ENCODE assay signal across 8 cellular contexts in the genomic region with DNA sequence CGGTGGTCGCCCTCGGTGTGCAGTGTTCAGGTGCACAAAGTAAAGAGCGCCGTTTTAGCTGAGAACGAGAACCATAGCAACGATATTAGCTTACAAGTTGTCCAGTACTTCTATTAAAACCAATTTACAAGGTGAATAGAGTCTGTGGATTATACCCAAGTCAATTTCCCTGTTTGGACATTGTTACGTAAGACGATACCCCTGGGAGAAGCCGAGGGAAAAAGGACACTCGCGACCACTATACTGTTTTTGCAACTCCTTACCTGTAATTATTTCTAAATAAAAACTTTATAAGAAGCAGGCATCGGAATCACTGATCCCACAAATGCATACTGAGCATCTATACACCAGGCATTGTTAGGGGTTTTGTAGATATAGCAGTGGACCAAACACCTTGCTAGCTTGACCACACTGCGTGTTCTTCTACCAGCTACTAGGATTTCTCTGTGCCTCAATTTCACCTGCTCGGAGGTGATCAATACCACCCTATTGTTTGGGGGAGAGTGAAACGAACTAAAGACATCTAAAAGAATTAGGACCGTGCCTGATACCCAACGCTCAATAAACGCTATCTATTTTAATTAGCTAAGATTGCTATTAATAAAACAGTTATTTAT. TPM values are rescaled to one million over a fixed set of nuclear protein-coding genes. Genes with fewer than 3 reads are reported as not detected.
A peak's percentile ranks its signal among the peaks of the same experiment; 100 is the strongest.
DNase-seq lines count a peak whose midpoint lies in the region; ATAC-seq and TF ChIP-seq lines count a peak whose summit lies in the region.

No MANE protein-coding gene starts in this region.

- DNase-seq in NCI-H146 treated with DMSO at 0.1 percent for 48 hours (lab: John Stamatoyannopoulos, UW; ENCODE audit: unreplicated experiment) (peak; percentile 46), NCI-H146 (lab: John Stamatoyannopoulos, UW) (no peak), T-cell (no peak), glutamatergic neuron (no peak), H4 (ENCODE audit: low spot score) (no peak)

- CTCF ChIA-PET in T-cell (lab: Charles Lee) = interaction anchor here (0.5 to 1.0 kb wide), 6 partner anchors 15 to 385 kb away, joined by 3 to 6 read pairs (median 3); a partner anchor contains a TSS

- H3K36me3 Mint-ChIP-seq in T-cell (peaks cover 33% of the 10 kb centered on the region), glutamatergic neuron (ENCODE audit: unreplicated experiment) (no peaks in the 10 kb centered on the region)

- POLR2A ChIA-PET in T-cell (lab: Charles Lee) = interaction anchor here (0.6 to 1.1 kb wide), 5 partner anchors 14 to 1471 kb away, joined by 3 to 4 read pairs (median 3); no protein-coding TSS in a partner anchor

- no peak for ATAC-seq in T-cell (replicated peaks in 1 of 4)
- no peak for ATAC-seq in GM19452 (IDR thresholded peaks at IDR 0.05; ENCODE audit: unreplicated experiment)
- no peak for ATAC-seq in GM21737 (IDR thresholded peaks at IDR 0.05; ENCODE audit: unreplicated experiment)

- H3K4me3 Mint-ChIP-seq in T-cell = peak overlapping the region; percentile 92 to 97 (median 95)
- peak overlapping the region; percentile 98 for H3K4me3 Mint-ChIP-seq in glutamatergic neuron (ENCODE audit: unreplicated experiment)

- H3K27ac Mint-ChIP-seq in T-cell = peak overlapping the region; percentile 94 to 96
- H3K27ac Mint-ChIP-seq in glutamatergic neuron (ENCODE audit: unreplicated experiment) = peak overlapping the region; percentile 89

- no peak for TF ChIP-seq CTCF in glutamatergic neuron (IDR thresholded peaks at IDR 0.05; ENCODE audit: partially characterized antibody, unreplicated experiment)

- no peaks in the 10 kb centered on the region for H3K9me3 Mint-ChIP-seq in T-cell
- peaks cover 21% of the 10 kb centered on the region for H3K9me3 Mint-ChIP-seq in glutamatergic neuron (ENCODE audit: unreplicated experiment)

- H3K4me3 ChIP-seq in skin epidermis = peak overlapping the region; percentile 69 to 96 (median 83)

- peaks cover 55 to 60% (median 56%) of the 10 kb centered on the region in 3 donors for H3K4me1 Mint-ChIP-seq in T-cell
- peaks cover 18% of the 10 kb centered on the region for H3K4me1 Mint-ChIP-seq in glutamatergic neuron (ENCODE audit: low read depth, unreplicated experiment)

- H3K27ac ChIP-seq in skin epidermis = peak overlapping the region in 16 of 21 experiments; percentile 11 to 99 (median 94)

- no peaks in the 10 kb centered on the region for H3K27me3 Mint-ChIP-seq in T-cell
- peaks cover 8% of the 10 kb centered on the region for H3K27me3 Mint-ChIP-seq in glutamatergic neuron (ENCODE audit: unreplicated experiment)

RNA-seq across cellular contexts. Expression of a gene that starts 0.5 kb away (rescaled TPM):
- total RNA-seq in T-cell (1,000 to 10,000 TPM; 2,379 to 2,775 (median 2,439) TPM), glutamatergic neuron (ENCODE audit: unreplicated experiment) (2,255 TPM)
- total RNA-seq in H4 (2014; rRNA removed; shearing (Covaris generic)) = 588 and 692 TPM in 2 replicates

RNA-seq across cellular contexts. Expression of a gene that starts 14.9 kb away (rescaled TPM):
- total RNA-seq in T-cell = 10 to 100 TPM; 30.3 to 51.2 (median 44.9) TPM
- 221 TPM for total RNA-seq in glutamatergic neuron (ENCODE audit: unreplicated experiment)
- total RNA-seq in H4 (2014; rRNA removed; shearing (Covaris generic)) = 54.5 and 70.3 TPM in 2 replicates

RNA-seq across cellular contexts. Expression of a gene that starts 21.8 kb away (rescaled TPM):
- total RNA-seq in T-cell = 10 to 100 TPM; 21.8 to 42.6 (median 31.4) TPM
- total RNA-seq in glutamatergic neuron (ENCODE audit: unreplicated experiment) = 95.8 TPM
- 5.7 and 9.9 TPM in 2 replicates for total RNA-seq in H4 (2014; rRNA removed; shearing (Covaris generic))

RNA-seq across cellular contexts. Expression of a gene that starts 52.9 kb away (rescaled TPM):
- total RNA-seq in T-cell (not detected), glutamatergic neuron (ENCODE audit: unreplicated experiment) (4.0 TPM)
- not detected in 2 replicates for total RNA-seq in H4 (2014; rRNA removed; shearing (Covaris generic))
